In genomic region chr20:14568701-14569100, GRCh38 we compare ENCODE assay signal across 10 cellular contexts.
"Had no signal": no experiment of that assay in that cellular context is flagged by ENCODE, and none has a peak within 500 bp of the region (broad histone marks: within the 10 kb centered on the region; RNA-seq: fewer than 3 reads in every experiment).

No MANE protein-coding gene starts in this region.

- H3K9me3 ChIP-seq: uterus had no signal

- ATAC-seq: left colon; natural killer cell treated with Interleukin-12 subunit alpha and Interleukin-12 subunit beta and Interleukin-15 and Interleukin-18, amount 100 ng/mL, for 72 hours had no signal

- H3K27me3 Mint-ChIP-seq: activated naive CD8-positive, alpha-beta T cell treated with anti-CD3 and anti-CD28 coated beads for 36 hours; natural killer cell treated with Interleukin-12 subunit alpha and Interleukin-12 subunit beta and Interleukin-15 and Interleukin-18, amount 100 ng/mL, for 72 hours had no signal

- H3K36me3 Mint-ChIP-seq: activated naive CD8-positive, alpha-beta T cell treated with anti-CD3 and anti-CD28 coated beads for 36 hours; natural killer cell treated with Interleukin-12 subunit alpha and Interleukin-12 subunit beta and Interleukin-15 and Interleukin-18, amount 100 ng/mL, for 72 hours had no signal

- FAIRE-seq: small intestine had no signal

- DNase-seq: activated effector memory CD4-positive, alpha-beta T cell treated with anti-CD3 and anti-CD28 coated beads, Interleukin-2, amount 50 U/mL, for 16 hours; activated naive CD8-positive, alpha-beta T cell treated with anti-CD3 and anti-CD28 coated beads for 36 hours; activated T-cell treated with anti-CD3 and anti-CD28 coated beads, Interleukin-2, amount 50 U/mL, for 1 hour; effector memory CD4-positive, alpha-beta T cell; glutamatergic neuron; left colon; small intestine; uterus had no signal

- H3K4me1 Mint-ChIP-seq: activated naive CD8-positive, alpha-beta T cell treated with anti-CD3 and anti-CD28 coated beads for 36 hours had no signal

- H3K4me1 ChIP-seq: uterus had no signal

- H3K4me3 Mint-ChIP-seq: activated naive CD8-positive, alpha-beta T cell treated with anti-CD3 and anti-CD28 coated beads for 36 hours; natural killer cell treated with Interleukin-12 subunit alpha and Interleukin-12 subunit beta and Interleukin-15 and Interleukin-18, amount 100 ng/mL, for 72 hours had no signal

- H3K36me3 ChIP-seq: uterus had no signal

- H3K27me3 ChIP-seq: uterus had no signal

- H3K27ac ChIP-seq: coronary artery, uterus had no signal

- H3K4me3 ChIP-seq: coronary artery, uterus had no signal

- H3K27ac Mint-ChIP-seq: activated naive CD8-positive, alpha-beta T cell treated with anti-CD3 and anti-CD28 coated beads for 36 hours; natural killer cell treated with Interleukin-12 subunit alpha and Interleukin-12 subunit beta and Interleukin-15 and Interleukin-18, amount 100 ng/mL, for 72 hours had no signal
